ENCODE assay signal across 19 cellular contexts in genomic region chr15:52171807-52172206, GRCh38. TPM values are rescaled to one million over a fixed set of nuclear protein-coding genes. Genes with fewer than 3 reads are reported as not detected.
DNase-seq lines count a peak whose midpoint lies in the region; ATAC-seq and TF ChIP-seq lines count a peak whose summit lies in the region.
"Had no signal": no experiment of that assay in that cellular context is flagged by ENCODE, and none has a peak within 500 bp of the region (broad histone marks: within the 10 kb centered on the region; RNA-seq: fewer than 3 reads in every experiment).

No MANE protein-coding gene starts in this region.

- POLR2A ChIA-PET in SK-N-SH (lab: Yijun Ruan, JAX): no interaction called here

- peak; percentile 59; the same call in 2 of the 3 replicates for ATAC-seq in SK-N-SH treated with all-trans-retinoic acid at 6 μM for 48 hours
- ATAC-seq in GM23338: 0 out of 3 replicates have a peak, but pooled peaks have one; percentile 34
- ATAC-seq in GM18858 (IDR thresholded peaks at IDR 0.05; ENCODE audit: unreplicated experiment): no peak

- WGBS in SK-N-SH (ENCODE audit: low lambda C conversion rate): 10% methylated on average over 1 of the region's 1 CpG
- WGBS in hepatocyte (ENCODE audit: low lambda C conversion rate, missing lambda C conversion rate): 11% methylated on average over 1 of the region's 1 CpG

- H3K4me1 Mint-ChIP-seq in GM23338 (peaks cover 13% of the 10 kb centered on the region), osteocyte (ENCODE audit: unreplicated experiment) (peaks cover 16% of the 10 kb centered on the region)

- H3K4me1 ChIP-seq in SK-N-SH (ENCODE audit: control insufficient read depth in 1 of 2, insufficient read depth in 2 of 2, low read depth in 1 of 2, low read length in 1 of 2): peaks cover 0 to 4% of the 10 kb centered on the region in 2 experiments; a peak in 1 of 4 replicates
- no peaks in the 10 kb centered on the region for H3K4me1 ChIP-seq in GM23338 (ENCODE audit: insufficient read depth)
- H3K4me1 ChIP-seq in hepatocyte (ENCODE audit: insufficient read depth): no peaks in the 10 kb centered on the region

- H2AFZ ChIP-seq in SK-N-SH (ENCODE audit: low read depth) (no peak overlapping the region), GM23338 (no peak overlapping the region), hepatocyte (no peak overlapping the region)

- no peak for DNase-seq in SK-N-SH
- DNase-seq in GM23338 (ENCODE audit: low spot score): no peak
- peak; percentile 32 for DNase-seq in osteocyte (ENCODE audit: extremely low spot score, unreplicated experiment)
- DNase-seq in NCI-H1436 (lab: John Stamatoyannopoulos, UW): no peak
- DNase-seq in hepatocyte (ENCODE audit: low spot score): no peak
- DNase-seq: DMS79, HFFc6, KBM-7, MG63, NCI-H1105, NCI-H187, NCI-H345, SHP77 had no signal

- no peak for TF ChIP-seq EP300 in SK-N-SH (IDR thresholded peaks at IDR 0.05; ENCODE audit: borderline replicate concordance in 1 of 2, low read depth in 1 of 2, low read length in 1 of 2)

- H3K4me3 Mint-ChIP-seq in GM23338 (no peak overlapping the region), osteocyte (ENCODE audit: unreplicated experiment) (no peak overlapping the region)
- H3K4me3 Mint-ChIP-seq: CD14-positive monocyte, HFFc6 had no signal

- H3K9me3 Mint-ChIP-seq in GM23338 (no peaks in the 10 kb centered on the region), osteocyte (ENCODE audit: unreplicated experiment) (peaks cover 5% of the 10 kb centered on the region)
- H3K9me3 Mint-ChIP-seq: HFFc6 had no signal

- CTCF ChIA-PET in SK-N-SH (lab: Yijun Ruan, JAX): interaction anchor here (2.4 kb wide), 1 partner anchor 10 kb away, joined by 10 read pairs; no protein-coding TSS in a partner anchor

- H3K4me3 ChIP-seq in SK-N-SH (ENCODE audit: low read depth in 2 of 2, low read length in 1 of 2): no peak overlapping the region
- no peak overlapping the region for H3K4me3 ChIP-seq in GM23338
- no peak overlapping the region for H3K4me3 ChIP-seq in hepatocyte
- H3K4me3 ChIP-seq: MG63 had no signal

- H3K27me3 Mint-ChIP-seq in GM23338 (ENCODE audit: insufficient read depth, low read depth, poor library complexity) (peaks cover 4% of the 10 kb centered on the region), osteocyte (ENCODE audit: unreplicated experiment) (no peaks in the 10 kb centered on the region)

- H3K9me2 ChIP-seq in SK-N-SH (no peaks in the 10 kb centered on the region), GM23338 (ENCODE audit: insufficient read depth) (no peaks in the 10 kb centered on the region), hepatocyte (replicated peaks; ENCODE audit: insufficient read depth) (no peaks in the 10 kb centered on the region)

- no peak for TF ChIP-seq RAD21 in SK-N-SH (IDR thresholded peaks at IDR 0.05; ENCODE audit: low read length)

- no peak overlapping the region for H3K27ac Mint-ChIP-seq in GM23338
- H3K27ac Mint-ChIP-seq in osteocyte (ENCODE audit: unreplicated experiment): peak overlapping the region; percentile 59
- H3K27ac Mint-ChIP-seq: CD14-positive monocyte, HFFc6 had no signal

- H3K4me2 ChIP-seq in SK-N-SH (no peak overlapping the region), GM23338 (no peak overlapping the region), hepatocyte (no peak overlapping the region)

- H3K79me2 ChIP-seq in SK-N-SH (ENCODE audit: insufficient read depth): peaks cover 85% of the 10 kb centered on the region
- peaks cover 62% of the 10 kb centered on the region for H3K79me2 ChIP-seq in GM23338 (replicated peaks; ENCODE audit: insufficient read depth)
- peaks cover 6% of the 10 kb centered on the region for H3K79me2 ChIP-seq in hepatocyte

- H3K27me3 ChIP-seq in SK-N-SH (ENCODE audit: insufficient read depth) (no peaks in the 10 kb centered on the region), GM23338 (ENCODE audit: insufficient read depth) (no peaks in the 10 kb centered on the region), hepatocyte (no peaks in the 10 kb centered on the region)
- H3K27me3 ChIP-seq: MG63 had no signal

- H3K36me3 Mint-ChIP-seq in GM23338 (ENCODE audit: low read depth): no peaks in the 10 kb centered on the region
- peaks cover 7% of the 10 kb centered on the region for H3K36me3 Mint-ChIP-seq in osteocyte (ENCODE audit: unreplicated experiment)
- H3K36me3 Mint-ChIP-seq: CD14-positive monocyte had no signal

- H3K9me3 ChIP-seq in SK-N-SH (no peaks in the 10 kb centered on the region), hepatocyte (ENCODE audit: low read depth) (no peaks in the 10 kb centered on the region)
- H3K9me3 ChIP-seq: MG63 had no signal

- H3F3A ChIP-seq in SK-N-SH (replicated peaks; ENCODE audit: insufficient read depth) (no peaks in the 10 kb centered on the region), GM23338 (replicated peaks; ENCODE audit: low read depth) (no peaks in the 10 kb centered on the region)

- TF ChIP-seq CTCF in SK-N-SH (IDR thresholded peaks at IDR 0.05) (no peak), GM23338 (conservative IDR thresholded peaks at IDR 0.05; ENCODE audit: low read depth in 2 of 2) (no peak), VCaP (conservative IDR thresholded peaks at IDR 0.05) (no peak), osteocyte (IDR thresholded peaks at IDR 0.05) (no peak), hepatocyte (IDR thresholded peaks at IDR 0.05; ENCODE audit: poor library complexity) (no peak)

- H3K27ac ChIP-seq in SK-N-SH (ENCODE audit: low read depth in 2 of 2, low read length in 1 of 2) (0 out of 4 replicates have a peak overlapping the region, but pooled peaks of 1 of the 2 experiments have one; percentile 22), GM23338 (ENCODE audit: low read depth) (no peak overlapping the region), VCaP (peak overlapping the region; percentile 19; the same call in 1 of the 2 replicates), hepatocyte (no peak overlapping the region)

- H4K20me1 ChIP-seq in SK-N-SH (ENCODE audit: insufficient read depth): no peaks in the 10 kb centered on the region
- H4K20me1 ChIP-seq in GM23338 (replicated peaks; ENCODE audit: insufficient read depth): no peaks in the 10 kb centered on the region; the same call in none of the 2 replicates
- H4K20me1 ChIP-seq in hepatocyte (ENCODE audit: insufficient read depth, poor library complexity, severe bottlenecking): no peaks in the 10 kb centered on the region

- H3K36me3 ChIP-seq in SK-N-SH (replicated peaks in 1 of 2; ENCODE audit: control insufficient read depth in 1 of 2, insufficient read depth in 2 of 2, low read length in 1 of 2) (peaks cover 0 to 8% of the 10 kb centered on the region in 2 experiments), GM23338 (ENCODE audit: insufficient read depth) (no peaks in the 10 kb centered on the region), hepatocyte (replicated peaks; ENCODE audit: insufficient read depth, low read depth) (no peaks in the 10 kb centered on the region)
- H3K36me3 ChIP-seq: MG63 had no signal

- H3K9ac ChIP-seq in SK-N-SH: no peak overlapping the region

TF ChIP-seq in SK-N-SH treated with all-trans-retinoic acid at 6 μM for 48 hours, 23 proteins besides CTCF, POLR2A, EP300 and RAD21 (continues in another document):
- TF ChIP-seq TCF4 (CRISPR knock-in tag; IDR thresholded peaks at IDR 0.05; ENCODE audit: borderline replicate concordance) (no peak), ARNTL (CRISPR knock-in tag; IDR thresholded peaks at IDR 0.05; ENCODE audit: borderline replicate concordance, low read depth) (no peak), ZNF565 (CRISPR knock-in tag; conservative IDR thresholded peaks at IDR 0.05; ENCODE audit: low read depth) (no peak), CSDC2 (CRISPR knock-in tag; IDR thresholded peaks at IDR 0.05) (no peak)

TF ChIP-seq in GM23338, 12 proteins besides CTCF, POLR2A, EP300 and RAD21:
- TF ChIP-seq ZNF331 (CRISPR knock-in tag; IDR thresholded peaks at IDR 0.05; ENCODE audit: low read depth) (no peak), ZNF114 (CRISPR knock-in tag; IDR thresholded peaks at IDR 0.05) (no peak), EZH2phosphoT487 (IDR thresholded peaks at IDR 0.05; ENCODE audit: unreplicated experiment) (no peak), NANOG (IDR thresholded peaks at IDR 0.05; ENCODE audit: borderline replicate concordance) (no peak), POLR2AphosphoS5 (IDR thresholded peaks at IDR 0.05; ENCODE audit: low read depth) (no peak)

RNA-seq across cellular contexts. Expression of gene GNB5, which starts 19.4 kb away (rescaled TPM):
- polyA plus RNA-seq in SK-N-SH (2012; rRNA removed) (73.7 and 75.9 TPM in 2 replicates), GM23338 (2016; fragmentation: Nextera tagmentation; extraction: Ambion mirVana) (20.1 and 23.0 TPM in 2 replicates), hepatocyte (20.1 and 21.3 TPM in 2 replicates)
- polyA plus RNA-seq in SK-N-SH (2012; cell fraction: cytosol; rRNA removed): 56.1 and 71.8 TPM in 2 replicates
- polyA plus RNA-seq in SK-N-SH (2012; cell fraction: nucleus; rRNA removed): 50.7 and 59.4 TPM in 2 replicates
- total RNA-seq in GM23338 (2014; rRNA removed; shearing (Covaris generic)): 40.8 and 68.3 TPM in 2 replicates
- total RNA-seq in osteocyte (34.0 and 34.5 TPM in 2 replicates), hepatocyte (18.9 and 21.6 TPM in 2 replicates)

RNA-seq across cellular contexts. Expression of gene BCL2L10, which starts 59.2 kb away (rescaled TPM):
- 0.10 and 0.16 TPM in 2 replicates for polyA plus RNA-seq in SK-N-SH (2012; rRNA removed)
- 0.05 and 0.08 TPM in 2 replicates for polyA plus RNA-seq in SK-N-SH (2012; cell fraction: cytosol; rRNA removed)
- 0.68 and 1.3 TPM in 2 replicates for polyA plus RNA-seq in SK-N-SH (2012; cell fraction: nucleus; rRNA removed)
- 1.6 and 3.3 TPM in 2 replicates for total RNA-seq in GM23338 (2014; rRNA removed; shearing (Covaris generic))
- polyA plus RNA-seq in GM23338 (2016; fragmentation: Nextera tagmentation; extraction: Ambion mirVana): 1.9 and 4.3 TPM in 2 replicates
- not detected in 2 replicates for total RNA-seq in osteocyte
- total RNA-seq in hepatocyte: 0.24 and 0.60 TPM in 2 replicates
- polyA plus RNA-seq in hepatocyte: 0.24 and 0.80 TPM in 2 replicates
- total RNA-seq: A673, H4 had no signal
- polyA plus RNA-seq: CD14-positive monocyte had no signal
